ENCODE assay signal across 1 cellular context in genomic region chr19:14091086-14091884, GRCh38.
TF ChIP-seq lines count a peak whose summit lies in the region.

No MANE protein-coding gene starts in this region.

TF ChIP-seq in K562, 482 proteins besides CTCF, POLR2A, EP300 and RAD21 (continued from another document and continues in another):
- TF ChIP-seq FOXA1 (IDR thresholded peaks at IDR 0.05; ENCODE audit: borderline replicate concordance) (no peak), JUNB (CRISPR knock-in tag; conservative IDR thresholded peaks at IDR 0.05) (no peak), MTA2 (IDR thresholded peaks at IDR 0.05; ENCODE audit: low read depth) (no peak), XRCC5 (IDR thresholded peaks at IDR 0.05; ENCODE audit: low read depth, low read length) (no peak; the same call in 1 of the 2 replicates), HDGF (IDR thresholded peaks at IDR 0.05) (no peak), SMC3 (conservative IDR thresholded peaks at IDR 0.05; ENCODE audit: insufficient read depth, low read depth, low read length) (no peak), BRCA1 (IDR thresholded peaks at IDR 0.05) (no peak), BRCA1 (CRISPR knock-in tag; IDR thresholded peaks at IDR 0.05) (no peak), EWSR1 (IDR thresholded peaks at IDR 0.05; ENCODE audit: borderline replicate concordance, low read depth, partially characterized antibody) (no peak), GTF2A2 (tag; IDR thresholded peaks at IDR 0.05) (no peak), ZSCAN29 (IDR thresholded peaks at IDR 0.05) (no peak), MBD2 (IDR thresholded peaks at IDR 0.05; ENCODE audit: borderline replicate concordance, low read depth) (peak; percentile 9; the same call in 1 of the 2 replicates), RBM22 (IDR thresholded peaks at IDR 0.05; ENCODE audit: low read depth, low read length, poor library complexity, severe bottlenecking) (peak; percentile 65), HDAC1 (IDR thresholded peaks at IDR 0.05) (peak in 1 of 2 experiments; percentile 74; a peak in 2 of 4 replicates), TAL1 (IDR thresholded peaks at IDR 0.05) (no peak; the same call in 1 of the 2 replicates), BCL6 (CRISPR knock-in tag; IDR thresholded peaks at IDR 0.05) (no peak), ZNF41 (CRISPR knock-in tag; conservative IDR thresholded peaks at IDR 0.05) (no peak), GATAD2B (IDR thresholded peaks at IDR 0.05; ENCODE audit: borderline replicate concordance) (peak; percentile 88), HNRNPH1 (optimal IDR thresholded peaks at IDR 0.05; ENCODE audit: low read depth, low read length) (no peak), ZBTB8A (IDR thresholded peaks at IDR 0.05; ENCODE audit: partially characterized antibody) (no peak), RNF2 (IDR thresholded peaks at IDR 0.05) (peak; percentile 24; the same call in 1 of the 2 replicates), ZNF277 (CRISPR knock-in tag; IDR thresholded peaks at IDR 0.05; ENCODE audit: borderline replicate concordance) (no peak), CREB1 (IDR thresholded peaks at IDR 0.05) (peak; percentile 27; the same call in 1 of the 2 replicates), CREB1 (CRISPR knock-in tag; IDR thresholded peaks at IDR 0.05) (0 out of 2 replicates have a peak, but pooled peaks have one; percentile 15), SMAD4 (CRISPR knock-in tag; conservative IDR thresholded peaks at IDR 0.05) (peak; percentile 84), ZNF444 (CRISPR knock-in tag; IDR thresholded peaks at IDR 0.05) (peak; percentile 78), TBL1XR1 (IDR thresholded peaks at IDR 0.05; ENCODE audit: low read length in 2 of 2) (peak; percentile 4 to 16; a peak in 2 of 4 replicates), ETV5 (CRISPR knock-in tag; IDR thresholded peaks at IDR 0.05; ENCODE audit: low read depth) (0 out of 2 replicates have a peak, but pooled peaks have one; percentile 49), ZNF511 (CRISPR knock-in tag; IDR thresholded peaks at IDR 0.05) (peak; percentile 77), TFE3 (CRISPR knock-in tag; IDR thresholded peaks at IDR 0.05) (no peak), POLR2AphosphoS5 (IDR thresholded peaks at IDR 0.05; ENCODE audit: control insufficient read depth, insufficient read depth, low read depth, low read length) (peak; percentile 68; the same call in 1 of the 2 replicates)
- TF ChIP-seq, protein P1, sequence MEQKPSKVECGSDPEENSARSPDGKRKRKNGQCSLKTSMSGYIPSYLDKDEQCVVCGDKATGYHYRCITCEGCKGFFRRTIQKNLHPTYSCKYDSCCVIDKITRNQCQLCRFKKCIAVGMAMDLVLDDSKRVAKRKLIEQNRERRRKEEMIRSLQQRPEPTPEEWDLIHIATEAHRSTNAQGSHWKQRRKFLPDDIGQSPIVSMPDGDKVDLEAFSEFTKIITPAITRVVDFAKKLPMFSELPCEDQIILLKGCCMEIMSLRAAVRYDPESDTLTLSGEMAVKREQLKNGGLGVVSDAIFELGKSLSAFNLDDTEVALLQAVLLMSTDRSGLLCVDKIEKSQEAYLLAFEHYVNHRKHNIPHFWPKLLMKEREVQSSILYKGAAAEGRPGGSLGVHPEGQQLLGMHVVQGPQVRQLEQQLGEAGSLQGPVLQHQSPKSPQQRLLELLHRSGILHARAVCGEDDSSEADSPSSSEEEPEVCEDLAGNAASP (IDR thresholded peaks at IDR 0.05), result no peak
- TF ChIP-seq, protein P2, sequence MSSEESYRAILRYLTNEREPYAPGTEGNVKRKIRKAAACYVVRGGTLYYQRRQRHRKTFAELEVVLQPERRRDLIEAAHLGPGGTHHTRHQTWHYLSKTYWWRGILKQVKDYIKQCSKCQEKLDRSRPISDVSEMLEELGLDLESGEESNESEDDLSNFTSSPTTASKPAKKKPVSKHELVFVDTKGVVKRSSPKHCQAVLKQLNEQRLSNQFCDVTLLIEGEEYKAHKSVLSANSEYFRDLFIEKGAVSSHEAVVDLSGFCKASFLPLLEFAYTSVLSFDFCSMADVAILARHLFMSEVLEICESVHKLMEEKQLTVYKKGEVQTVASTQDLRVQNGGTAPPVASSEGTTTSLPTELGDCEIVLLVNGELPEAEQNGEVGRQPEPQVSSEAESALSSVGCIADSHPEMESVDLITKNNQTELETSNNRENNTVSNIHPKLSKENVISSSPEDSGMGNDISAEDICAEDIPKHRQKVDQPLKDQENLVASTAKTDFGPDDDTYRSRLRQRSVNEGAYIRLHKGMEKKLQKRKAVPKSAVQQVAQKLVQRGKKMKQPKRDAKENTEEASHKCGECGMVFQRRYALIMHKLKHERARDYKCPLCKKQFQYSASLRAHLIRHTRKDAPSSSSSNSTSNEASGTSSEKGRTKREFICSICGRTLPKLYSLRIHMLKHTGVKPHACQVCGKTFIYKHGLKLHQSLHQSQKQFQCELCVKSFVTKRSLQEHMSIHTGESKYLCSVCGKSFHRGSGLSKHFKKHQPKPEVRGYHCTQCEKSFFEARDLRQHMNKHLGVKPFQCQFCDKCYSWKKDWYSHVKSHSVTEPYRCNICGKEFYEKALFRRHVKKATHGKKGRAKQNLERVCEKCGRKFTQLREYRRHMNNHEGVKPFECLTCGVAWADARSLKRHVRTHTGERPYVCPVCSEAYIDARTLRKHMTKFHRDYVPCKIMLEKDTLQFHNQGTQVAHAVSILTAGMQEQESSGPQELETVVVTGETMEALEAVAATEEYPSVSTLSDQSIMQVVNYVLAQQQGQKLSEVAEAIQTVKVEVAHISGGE (CRISPR knock-in tag; IDR thresholded peaks at IDR 0.05), result peak in 1 of 3 experiments; percentile 36; a peak in 2 of 6 replicates
- TF ChIP-seq, protein P3, sequence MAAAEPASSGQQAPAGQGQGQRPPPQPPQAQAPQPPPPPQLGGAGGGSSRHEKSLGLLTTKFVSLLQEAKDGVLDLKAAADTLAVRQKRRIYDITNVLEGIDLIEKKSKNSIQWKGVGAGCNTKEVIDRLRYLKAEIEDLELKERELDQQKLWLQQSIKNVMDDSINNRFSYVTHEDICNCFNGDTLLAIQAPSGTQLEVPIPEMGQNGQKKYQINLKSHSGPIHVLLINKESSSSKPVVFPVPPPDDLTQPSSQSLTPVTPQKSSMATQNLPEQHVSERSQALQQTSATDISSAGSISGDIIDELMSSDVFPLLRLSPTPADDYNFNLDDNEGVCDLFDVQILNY (CRISPR knock-in tag; IDR thresholded peaks at IDR 0.05), result no peak
- TF ChIP-seq, protein P4, sequence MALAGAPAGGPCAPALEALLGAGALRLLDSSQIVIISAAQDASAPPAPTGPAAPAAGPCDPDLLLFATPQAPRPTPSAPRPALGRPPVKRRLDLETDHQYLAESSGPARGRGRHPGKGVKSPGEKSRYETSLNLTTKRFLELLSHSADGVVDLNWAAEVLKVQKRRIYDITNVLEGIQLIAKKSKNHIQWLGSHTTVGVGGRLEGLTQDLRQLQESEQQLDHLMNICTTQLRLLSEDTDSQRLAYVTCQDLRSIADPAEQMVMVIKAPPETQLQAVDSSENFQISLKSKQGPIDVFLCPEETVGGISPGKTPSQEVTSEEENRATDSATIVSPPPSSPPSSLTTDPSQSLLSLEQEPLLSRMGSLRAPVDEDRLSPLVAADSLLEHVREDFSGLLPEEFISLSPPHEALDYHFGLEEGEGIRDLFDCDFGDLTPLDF (CRISPR knock-in tag; IDR thresholded peaks at IDR 0.05), result no peak
- TF ChIP-seq, protein P5, sequence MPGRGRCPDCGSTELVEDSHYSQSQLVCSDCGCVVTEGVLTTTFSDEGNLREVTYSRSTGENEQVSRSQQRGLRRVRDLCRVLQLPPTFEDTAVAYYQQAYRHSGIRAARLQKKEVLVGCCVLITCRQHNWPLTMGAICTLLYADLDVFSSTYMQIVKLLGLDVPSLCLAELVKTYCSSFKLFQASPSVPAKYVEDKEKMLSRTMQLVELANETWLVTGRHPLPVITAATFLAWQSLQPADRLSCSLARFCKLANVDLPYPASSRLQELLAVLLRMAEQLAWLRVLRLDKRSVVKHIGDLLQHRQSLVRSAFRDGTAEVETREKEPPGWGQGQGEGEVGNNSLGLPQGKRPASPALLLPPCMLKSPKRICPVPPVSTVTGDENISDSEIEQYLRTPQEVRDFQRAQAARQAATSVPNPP (IDR thresholded peaks at IDR 0.05; ENCODE audit: borderline replicate concordance, insufficient read depth, insufficient read length), result no peak
- TF ChIP-seq, protein P6, sequence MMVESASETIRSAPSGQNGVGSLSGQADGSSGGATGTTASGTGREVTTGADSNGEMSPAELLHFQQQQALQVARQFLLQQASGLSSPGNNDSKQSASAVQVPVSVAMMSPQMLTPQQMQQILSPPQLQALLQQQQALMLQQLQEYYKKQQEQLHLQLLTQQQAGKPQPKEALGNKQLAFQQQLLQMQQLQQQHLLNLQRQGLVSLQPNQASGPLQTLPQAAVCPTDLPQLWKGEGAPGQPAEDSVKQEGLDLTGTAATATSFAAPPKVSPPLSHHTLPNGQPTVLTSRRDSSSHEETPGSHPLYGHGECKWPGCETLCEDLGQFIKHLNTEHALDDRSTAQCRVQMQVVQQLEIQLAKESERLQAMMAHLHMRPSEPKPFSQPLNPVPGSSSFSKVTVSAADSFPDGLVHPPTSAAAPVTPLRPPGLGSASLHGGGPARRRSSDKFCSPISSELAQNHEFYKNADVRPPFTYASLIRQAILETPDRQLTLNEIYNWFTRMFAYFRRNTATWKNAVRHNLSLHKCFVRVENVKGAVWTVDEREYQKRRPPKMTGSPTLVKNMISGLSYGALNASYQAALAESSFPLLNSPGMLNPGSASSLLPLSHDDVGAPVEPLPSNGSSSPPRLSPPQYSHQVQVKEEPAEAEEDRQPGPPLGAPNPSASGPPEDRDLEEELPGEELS (CRISPR knock-in tag; IDR thresholded peaks at IDR 0.05; ENCODE audit: borderline replicate concordance), result no peak
- TF ChIP-seq, protein P7, sequence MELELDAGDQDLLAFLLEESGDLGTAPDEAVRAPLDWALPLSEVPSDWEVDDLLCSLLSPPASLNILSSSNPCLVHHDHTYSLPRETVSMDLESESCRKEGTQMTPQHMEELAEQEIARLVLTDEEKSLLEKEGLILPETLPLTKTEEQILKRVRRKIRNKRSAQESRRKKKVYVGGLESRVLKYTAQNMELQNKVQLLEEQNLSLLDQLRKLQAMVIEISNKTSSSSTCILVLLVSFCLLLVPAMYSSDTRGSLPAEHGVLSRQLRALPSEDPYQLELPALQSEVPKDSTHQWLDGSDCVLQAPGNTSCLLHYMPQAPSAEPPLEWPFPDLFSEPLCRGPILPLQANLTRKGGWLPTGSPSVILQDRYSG (tag; conservative IDR thresholded peaks at IDR 0.05; ENCODE audit: low read depth), result no peak
- TF ChIP-seq, protein P8, sequence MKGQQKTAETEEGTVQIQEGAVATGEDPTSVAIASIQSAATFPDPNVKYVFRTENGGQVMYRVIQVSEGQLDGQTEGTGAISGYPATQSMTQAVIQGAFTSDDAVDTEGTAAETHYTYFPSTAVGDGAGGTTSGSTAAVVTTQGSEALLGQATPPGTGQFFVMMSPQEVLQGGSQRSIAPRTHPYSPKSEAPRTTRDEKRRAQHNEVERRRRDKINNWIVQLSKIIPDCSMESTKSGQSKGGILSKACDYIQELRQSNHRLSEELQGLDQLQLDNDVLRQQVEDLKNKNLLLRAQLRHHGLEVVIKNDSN (CRISPR knock-in tag; IDR thresholded peaks at IDR 0.05), result no peak
- TF ChIP-seq, protein P9, sequence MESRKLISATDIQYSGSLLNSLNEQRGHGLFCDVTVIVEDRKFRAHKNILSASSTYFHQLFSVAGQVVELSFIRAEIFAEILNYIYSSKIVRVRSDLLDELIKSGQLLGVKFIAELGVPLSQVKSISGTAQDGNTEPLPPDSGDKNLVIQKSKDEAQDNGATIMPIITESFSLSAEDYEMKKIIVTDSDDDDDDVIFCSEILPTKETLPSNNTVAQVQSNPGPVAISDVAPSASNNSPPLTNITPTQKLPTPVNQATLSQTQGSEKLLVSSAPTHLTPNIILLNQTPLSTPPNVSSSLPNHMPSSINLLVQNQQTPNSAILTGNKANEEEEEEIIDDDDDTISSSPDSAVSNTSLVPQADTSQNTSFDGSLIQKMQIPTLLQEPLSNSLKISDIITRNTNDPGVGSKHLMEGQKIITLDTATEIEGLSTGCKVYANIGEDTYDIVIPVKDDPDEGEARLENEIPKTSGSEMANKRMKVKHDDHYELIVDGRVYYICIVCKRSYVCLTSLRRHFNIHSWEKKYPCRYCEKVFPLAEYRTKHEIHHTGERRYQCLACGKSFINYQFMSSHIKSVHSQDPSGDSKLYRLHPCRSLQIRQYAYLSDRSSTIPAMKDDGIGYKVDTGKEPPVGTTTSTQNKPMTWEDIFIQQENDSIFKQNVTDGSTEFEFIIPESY (CRISPR knock-in tag; IDR thresholded peaks at IDR 0.05), result no peak
